In the genomic region with DNA sequence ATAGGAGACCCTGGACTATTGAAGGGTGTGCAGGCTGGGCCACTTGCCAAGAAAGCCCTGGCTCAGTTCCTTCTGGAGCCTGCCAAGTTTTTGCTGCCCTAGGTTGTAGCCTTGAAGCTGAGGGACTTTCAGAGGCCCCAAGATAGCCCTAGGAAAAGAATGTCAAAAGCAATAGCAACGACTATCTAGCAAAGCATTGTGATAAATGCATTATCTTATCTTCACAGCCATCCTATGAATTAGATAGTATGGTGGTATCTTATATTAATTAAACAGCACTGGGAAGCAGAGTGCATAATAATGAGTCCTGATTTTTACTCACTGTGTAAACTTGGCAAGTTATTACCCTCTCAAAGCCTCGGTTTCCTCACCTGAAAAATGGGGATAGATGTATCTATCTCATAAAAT, we compare ENCODE assay signal across 11 cellular contexts.
DNase-seq lines count a peak whose midpoint lies in the region; ATAC-seq and TF ChIP-seq lines count a peak whose summit lies in the region.
"Had no signal": no experiment of that assay in that cellular context is flagged by ENCODE, and none has a peak within 500 bp of the region (broad histone marks: within the 10 kb centered on the region; RNA-seq: fewer than 3 reads in every experiment).

No MANE protein-coding gene starts in this region.

- H3K9ac ChIP-seq in HCT116 (ENCODE audit: low read length), result no peak overlapping the region

- peaks cover 0 to 2% of the 10 kb centered on the region in 2 donors for H3K27me3 Mint-ChIP-seq in CD4-positive, alpha-beta memory T cell
- H3K27me3 Mint-ChIP-seq: CD4-positive, CD25-positive, alpha-beta regulatory T cell had no signal

- H3K27ac Mint-ChIP-seq in CD4-positive, alpha-beta memory T cell, result no peak overlapping the region
- H3K27ac Mint-ChIP-seq: CD4-positive, CD25-positive, alpha-beta regulatory T cell had no signal

- no peak for TF ChIP-seq POLR2A in HCT116 (IDR thresholded peaks at IDR 0.05; ENCODE audit: borderline replicate concordance, extremely low read depth, insufficient read depth, insufficient read length)
- no peak for TF ChIP-seq POLR2A in Peyer's patch (IDR thresholded peaks at IDR 0.05)

- H3K4me3 Mint-ChIP-seq in CD4-positive, alpha-beta memory T cell, result no peak overlapping the region
- H3K4me3 Mint-ChIP-seq: CD4-positive, CD25-positive, alpha-beta regulatory T cell had no signal

- no peaks in the 10 kb centered on the region for H3K36me3 ChIP-seq in HCT116 (ENCODE audit: control insufficient read depth in 1 of 2, insufficient read depth in 2 of 2, low read length in 2 of 2)
- H3K36me3 ChIP-seq in Peyer's patch, result no peaks in the 10 kb centered on the region
- no peaks in the 10 kb centered on the region for H3K36me3 ChIP-seq in cardiac muscle cell
- H3K36me3 ChIP-seq in CD4-positive, alpha-beta memory T cell (ENCODE audit: insufficient read depth, low read length), result no peaks in the 10 kb centered on the region

- H3K9me3 Mint-ChIP-seq in CD4-positive, alpha-beta memory T cell, result no peaks in the 10 kb centered on the region

- H3K4me3 ChIP-seq in HCT116 (replicated peaks in 1 of 2; ENCODE audit: low read depth in 1 of 2, low read length in 2 of 2), result no peak overlapping the region
- H3K4me3 ChIP-seq in Peyer's patch, result no peak overlapping the region
- no peak overlapping the region for H3K4me3 ChIP-seq in cardiac muscle cell
- no peak overlapping the region for H3K4me3 ChIP-seq in CD4-positive, alpha-beta memory T cell (ENCODE audit: low read length in 2 of 2)

- DNase-seq in HCT116 (ENCODE audit: low read depth, low spot score) (no peak), Peyer's patch (peak in 2 of 3 donors; percentile 51 to 55), cardiac muscle cell (ENCODE audit: low read depth in 1 of 2, low spot score in 1 of 2) (peak; percentile 18 to 34), putamen (ENCODE audit: low spot score) (peak; percentile 63), amniotic stem cell (lab: John Stamatoyannopoulos, UW) (no peak)
- DNase-seq in activated CD4-positive, alpha-beta T cell treated with anti-CD3 and anti-CD28 coated beads for 48 hours, result no peak
- DNase-seq in CD4-positive, alpha-beta memory T cell, result no peak
- DNase-seq: CD4-positive, CD25-positive, alpha-beta regulatory T cell; effector CD8-positive, alpha-beta T cell; NCI-H510A had no signal

- no peak for TF ChIP-seq RAD21 in HCT116 (IDR thresholded peaks at IDR 0.05; ENCODE audit: low read depth)

- ATAC-seq in HCT116 (no peak), GM21390 (IDR thresholded peaks at IDR 0.05; ENCODE audit: unreplicated experiment) (no peak)

- H3K4me1 Mint-ChIP-seq in CD4-positive, alpha-beta memory T cell, result no peaks in the 10 kb centered on the region
- H3K4me1 Mint-ChIP-seq: CD4-positive, CD25-positive, alpha-beta regulatory T cell had no signal

- H4K20me1 ChIP-seq in HCT116 (ENCODE audit: insufficient read depth), result no peaks in the 10 kb centered on the region

- H3K36me3 Mint-ChIP-seq in CD4-positive, alpha-beta memory T cell, result no peaks in the 10 kb centered on the region
- H3K36me3 Mint-ChIP-seq: CD4-positive, CD25-positive, alpha-beta regulatory T cell had no signal

- H3K27me3 ChIP-seq in HCT116 (ENCODE audit: insufficient read depth, low read length), result peaks cover 21% of the 10 kb centered on the region; the same call in 1 of the 2 replicates
- H3K27me3 ChIP-seq in Peyer's patch, result no peaks in the 10 kb centered on the region
- no peaks in the 10 kb centered on the region for H3K27me3 ChIP-seq in cardiac muscle cell
- H3K27me3 ChIP-seq in CD4-positive, alpha-beta memory T cell (ENCODE audit: insufficient read depth, low read length), result no peaks in the 10 kb centered on the region

- RAD21 ChIA-PET in HCT116 (lab: Charles Lee; ENCODE audit: low non-redundant PET in 1 of 2, low total read pairs in 2 of 2, uncharacterized antibody in 2 of 2, unreplicated experiment in 2 of 2), result no interaction called here

- H3K9me2 ChIP-seq in HCT116 (ENCODE audit: insufficient read depth), result no peaks in the 10 kb centered on the region

- H3K27ac ChIP-seq in HCT116 (ENCODE audit: low read depth, low read length) (no peak overlapping the region), Peyer's patch (no peak overlapping the region), cardiac muscle cell (no peak overlapping the region)
- no peak overlapping the region for H3K27ac ChIP-seq in CD4-positive, alpha-beta memory T cell (ENCODE audit: low read depth, low read length)

- TF ChIP-seq CTCF in HCT116 (IDR thresholded peaks at IDR 0.05 in 2 of 3, conservative IDR thresholded peaks at IDR 0.05 in 1 of 3; ENCODE audit: borderline replicate concordance in 1 of 3, insufficient read depth in 1 of 3, low read depth in 2 of 3, low read length in 2 of 3), result no peak
- TF ChIP-seq CTCF in Peyer's patch (IDR thresholded peaks at IDR 0.05), result no peak
- no peak for TF ChIP-seq CTCF in cardiac muscle cell (IDR thresholded peaks at IDR 0.05; ENCODE audit: low read depth, low read length)

- H3K4me1 ChIP-seq in HCT116 (ENCODE audit: control insufficient read depth in 1 of 2, insufficient read depth in 2 of 2, low read length in 2 of 2) (peaks cover 11 to 18% of the 10 kb centered on the region in 2 experiments), Peyer's patch (no peaks in the 10 kb centered on the region), cardiac muscle cell (ENCODE audit: low read depth) (peaks cover 25% of the 10 kb centered on the region)
- H3K4me1 ChIP-seq in CD4-positive, alpha-beta memory T cell (ENCODE audit: insufficient read depth, low read length), result no peaks in the 10 kb centered on the region

- CTCF ChIA-PET in HCT116 (lab: Charles Lee), result no interaction called here
- CTCF ChIA-PET in CD4-positive, alpha-beta memory T cell (lab: Charles Lee; ENCODE audit: partially characterized antibody), result no interaction called here

- POLR2A ChIA-PET in HCT116 (lab: Charles Lee), result no interaction called here
- POLR2A ChIA-PET in CD4-positive, alpha-beta memory T cell (lab: Charles Lee; ENCODE audit: partially characterized antibody), result no interaction called here

- no peaks in the 10 kb centered on the region for H3K79me2 ChIP-seq in HCT116 (ENCODE audit: insufficient read depth, low read length)

- intact Hi-C loops in HCT116 (cut with micrococcal nuclease), result no loop called here
- intact Hi-C loops in CD4-positive, alpha-beta memory T cell (cut with micrococcal nuclease), result no loop called here

- no peak overlapping the region for H2AFZ ChIP-seq in HCT116 (ENCODE audit: low read depth, low read length, poor library complexity, severe bottlenecking)

- no TSS peak for BruUV-seq in HCT116 (replicated peaks; lab: Mats Ljungman, UMichigan)

- no peaks in the 10 kb centered on the region for H3K9me3 ChIP-seq in HCT116 (ENCODE audit: control insufficient read depth in 1 of 2, insufficient read depth in 1 of 2, low read depth in 1 of 2, low read length in 2 of 2)
- H3K9me3 ChIP-seq in Peyer's patch, result no peaks in the 10 kb centered on the region
- H3K9me3 ChIP-seq in cardiac muscle cell (ENCODE audit: low read depth), result no peaks in the 10 kb centered on the region
- H3K9me3 ChIP-seq in CD4-positive, alpha-beta memory T cell (ENCODE audit: control insufficient read depth in 1 of 2, low read length in 2 of 2), result no peaks in the 10 kb centered on the region

- H3K4me2 ChIP-seq in HCT116 (ENCODE audit: low read length), result peak overlapping the region; percentile 31; the same call in 1 of the 2 replicates

TF ChIP-seq in HCT116, 20 proteins besides CTCF, POLR2A, EP300 and RAD21:
- TF ChIP-seq SP1 (IDR thresholded peaks at IDR 0.05; ENCODE audit: low read depth), result no peak
- TF ChIP-seq, protein P1, sequence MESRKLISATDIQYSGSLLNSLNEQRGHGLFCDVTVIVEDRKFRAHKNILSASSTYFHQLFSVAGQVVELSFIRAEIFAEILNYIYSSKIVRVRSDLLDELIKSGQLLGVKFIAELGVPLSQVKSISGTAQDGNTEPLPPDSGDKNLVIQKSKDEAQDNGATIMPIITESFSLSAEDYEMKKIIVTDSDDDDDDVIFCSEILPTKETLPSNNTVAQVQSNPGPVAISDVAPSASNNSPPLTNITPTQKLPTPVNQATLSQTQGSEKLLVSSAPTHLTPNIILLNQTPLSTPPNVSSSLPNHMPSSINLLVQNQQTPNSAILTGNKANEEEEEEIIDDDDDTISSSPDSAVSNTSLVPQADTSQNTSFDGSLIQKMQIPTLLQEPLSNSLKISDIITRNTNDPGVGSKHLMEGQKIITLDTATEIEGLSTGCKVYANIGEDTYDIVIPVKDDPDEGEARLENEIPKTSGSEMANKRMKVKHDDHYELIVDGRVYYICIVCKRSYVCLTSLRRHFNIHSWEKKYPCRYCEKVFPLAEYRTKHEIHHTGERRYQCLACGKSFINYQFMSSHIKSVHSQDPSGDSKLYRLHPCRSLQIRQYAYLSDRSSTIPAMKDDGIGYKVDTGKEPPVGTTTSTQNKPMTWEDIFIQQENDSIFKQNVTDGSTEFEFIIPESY (IDR thresholded peaks at IDR 0.05; ENCODE audit: extremely low read depth, insufficient replicate concordance, low read length), result no peak
- TF ChIP-seq ZFX (IDR thresholded peaks at IDR 0.05), result no peak
- no peak for TF ChIP-seq SRF (IDR thresholded peaks at IDR 0.05; ENCODE audit: low read depth)
- no peak for TF ChIP-seq EZH2 (IDR thresholded peaks at IDR 0.05)
- TF ChIP-seq ZNF274 (IDR thresholded peaks at IDR 0.05; ENCODE audit: low read depth, low read length), result no peak
- no peak for TF ChIP-seq EZH2phosphoT487 (IDR thresholded peaks at IDR 0.05; ENCODE audit: borderline replicate concordance)
- no peak for TF ChIP-seq ATF3 (IDR thresholded peaks at IDR 0.05)
- TF ChIP-seq ELF1 (IDR thresholded peaks at IDR 0.05; ENCODE audit: borderline replicate concordance, low read depth), result no peak
TF ChIP-seq in HCT116: peak in this region for 0.

Comparison
In these comparisons a context has a peak if more than half of its experiments do, and no peak if none do; other contexts are left out.
1. DNase-seq: peak in Peyer's patch (2 of 3), cardiac muscle cell (2 of 2) and putamen (single experiment); none in HCT116 (single experiment), activated CD4-positive, alpha-beta T cell treated with anti-CD3 and anti-CD28 coated beads for 48 hours (single experiment), amniotic stem cell (single experiment) and CD4-positive, alpha-beta memory T cell (0 of 5).